In genomic region chr14:105118646-105119409, GRCh38 we compare ENCODE assay signal across 18 cellular contexts. TPM values are rescaled to one million over a fixed set of nuclear protein-coding genes. Genes with fewer than 3 reads are reported as not detected.
DNase-seq lines count a peak whose midpoint lies in the region; ATAC-seq and TF ChIP-seq lines count a peak whose summit lies in the region.
"Had no signal": no experiment of that assay in that cellular context is flagged by ENCODE, and none has a peak within 500 bp of the region (broad histone marks: within the 10 kb centered on the region; RNA-seq: fewer than 3 reads in every experiment).

No MANE protein-coding gene starts in this region.

- H2BK5ac ChIP-seq in trophoblast cell (ENCODE audit: low read depth, low read length, poor library complexity): no peak overlapping the region

- intact Hi-C loops in PC-3 (cut with micrococcal nuclease) (no loop called here), esophagus squamous epithelium (cut with DNase I) (no loop called here)

- H3K4me1 ChIP-seq in PC-3 (ENCODE audit: insufficient read depth, low read length) (peaks cover 22% of the 10 kb centered on the region), esophagus squamous epithelium (peaks cover 0 to 51% (median 20%) of the 10 kb centered on the region in 3 donors), trophoblast cell (ENCODE audit: control insufficient read depth in 1 of 2, insufficient read depth in 2 of 2, low read length in 2 of 2) (no peaks in the 10 kb centered on the region)
- H3K4me1 ChIP-seq: gastrocnemius medialis, SJSA1, uterus had no signal

- TF ChIP-seq POLR2A in esophagus squamous epithelium (IDR thresholded peaks at IDR 0.05): peak in 1 of 4 donors; percentile 12

- CTCF ChIA-PET in PC-3 (lab: Charles Lee): no interaction called here

- H4K12ac ChIP-seq in trophoblast cell (ENCODE audit: low read depth, low read length): no peak overlapping the region

- H2AFZ ChIP-seq in PC-3 (ENCODE audit: low read length) (peak overlapping the region; percentile 45), trophoblast cell (ENCODE audit: insufficient read depth, low read length, poor library complexity) (no peak overlapping the region)

- H3F3A ChIP-seq in PC-3 (ENCODE audit: low read length, unreplicated experiment): no peaks in the 10 kb centered on the region

- H3K79me2 ChIP-seq in PC-3 (ENCODE audit: low read length): no peaks in the 10 kb centered on the region
- no peaks in the 10 kb centered on the region for H3K79me2 ChIP-seq in trophoblast cell (ENCODE audit: control insufficient read depth, insufficient read depth, low read length, poor library complexity)

- H3K14ac ChIP-seq in trophoblast cell (ENCODE audit: low read length): no peak overlapping the region

- no peaks in the 10 kb centered on the region for H3K27me3 ChIP-seq in PC-3 (ENCODE audit: low read length)
- peaks cover 0 to 8% (median 0%) of the 10 kb centered on the region in 4 donors for H3K27me3 ChIP-seq in esophagus squamous epithelium
- no peaks in the 10 kb centered on the region for H3K27me3 ChIP-seq in trophoblast cell (ENCODE audit: insufficient read depth, low read length)
- H3K27me3 ChIP-seq: uterus had no signal

- no peak overlapping the region for H2BK120ac ChIP-seq in trophoblast cell (ENCODE audit: insufficient read depth, low read length, poor library complexity)

- H4K8ac ChIP-seq in trophoblast cell (ENCODE audit: low read depth, low read length): no peak overlapping the region

- H2BK12ac ChIP-seq in trophoblast cell (ENCODE audit: low read length): no peak overlapping the region

- H3K36me3 ChIP-seq in PC-3 (ENCODE audit: low read depth, low read length) (no peaks in the 10 kb centered on the region), esophagus squamous epithelium (no peaks in the 10 kb centered on the region), trophoblast cell (ENCODE audit: control insufficient read depth in 1 of 2, insufficient read depth in 2 of 2, low read length in 2 of 2) (no peaks in the 10 kb centered on the region)
- H3K36me3 ChIP-seq: gastrocnemius medialis, SJSA1, uterus had no signal

- no peak overlapping the region for H3K18ac ChIP-seq in trophoblast cell (ENCODE audit: low read length)

- no peaks in the 10 kb centered on the region for H4K20me1 ChIP-seq in PC-3 (ENCODE audit: low read length)

- H3K4me3 ChIP-seq in PC-3 (ENCODE audit: low read length): peak overlapping the region; percentile 30; the same call in 1 of the 2 replicates
- H3K4me3 ChIP-seq in esophagus squamous epithelium: no peak overlapping the region
- H3K4me3 ChIP-seq in trophoblast cell (ENCODE audit: low read depth, low read length): no peak overlapping the region
- H3K4me3 ChIP-seq: gastrocnemius medialis, SJSA1, uterus had no signal

- peak overlapping the region; percentile 81 for H3K4me2 ChIP-seq in PC-3 (ENCODE audit: low read length)
- no peak overlapping the region for H3K4me2 ChIP-seq in trophoblast cell (ENCODE audit: low read length)

- peaks cover 10% of the 10 kb centered on the region; the same call in 1 of the 2 replicates for H3K9me3 ChIP-seq in PC-3 (ENCODE audit: low read length)
- H3K9me3 ChIP-seq in esophagus squamous epithelium: peaks cover 0 to 10% (median 0%) of the 10 kb centered on the region in 3 donors
- H3K9me3 ChIP-seq in trophoblast cell (ENCODE audit: insufficient read depth, low read depth, low read length): peaks cover 32% of the 10 kb centered on the region

- no peak overlapping the region for H2AK5ac ChIP-seq in trophoblast cell (ENCODE audit: low read length)

- H3K23ac ChIP-seq in trophoblast cell (ENCODE audit: low read length): no peak overlapping the region

- no peaks in the 10 kb centered on the region for H3K79me1 ChIP-seq in trophoblast cell (ENCODE audit: low read length)

- no peak overlapping the region for H3K4ac ChIP-seq in trophoblast cell (ENCODE audit: low read depth, low read length)

- H3K9me2 ChIP-seq in PC-3 (replicated peaks; ENCODE audit: low read length): no peaks in the 10 kb centered on the region

- 33 to 48% methylated on average over 9 to 11 of the region's 11 CpGs for WGBS in esophagus squamous epithelium, 2 donors
- WGBS in trophoblast cell (ENCODE audit: extremely low coverage, insufficient coverage, insufficient read length): no CpG with 5 or more reads among the region's 11 CpGs

- POLR2A ChIA-PET in PC-3 (lab: Charles Lee; ENCODE audit: unreplicated experiment): no interaction called here

- DNase-seq in AG20443 (ENCODE audit: low spot score) (peak; percentile 10), PC-3 (peak; percentile 87), esophagus squamous epithelium (lab: John Stamatoyannopoulos, UW) (no peak), trophoblast cell (peak; percentile 10 to 58), NCI-H2171 (lab: John Stamatoyannopoulos, UW) (no peak), GM20000 (ENCODE audit: low spot score) (no peak)
- DNase-seq: ACHN; activated gamma-delta T cell treated with Interleukin-2 at 50 U/mL for 16 hours; gastrocnemius medialis; HCEC 1CT; Kasumi-1; nephron progenitor cell; stimulated activated naive CD8-positive, alpha-beta T cell treated with anti-CD3 and anti-CD28 coated beads, Interleukin-15, Interleukin-2, amounts not matched to agents 100 U/mL and 50 U/mL, for 24 hours; uterus had no signal

- ATAC-seq in PC-3 (peak; percentile 93), GM18517 (IDR thresholded peaks at IDR 0.05; ENCODE audit: unreplicated experiment) (no peak), GM18511 (IDR thresholded peaks at IDR 0.05; ENCODE audit: unreplicated experiment) (no peak)
- ATAC-seq: gastrocnemius medialis; stimulated activated naive CD8-positive, alpha-beta T cell treated with anti-CD3 and anti-CD28 coated beads, Interleukin-15, Interleukin-2, amounts not matched to agents 100 U/mL and 50 U/mL, for 24 hours had no signal

- H3K27ac ChIP-seq in PC-3 (ENCODE audit: low read length) (peak overlapping the region; percentile 25), esophagus squamous epithelium (peak overlapping the region; percentile 73 to 86 (median 82)), trophoblast cell (ENCODE audit: low read depth, low read length) (no peak overlapping the region)
- H3K27ac ChIP-seq: gastrocnemius medialis, SJSA1, uterus had no signal

- H3K9ac ChIP-seq in PC-3 (ENCODE audit: low read length) (no peak overlapping the region), trophoblast cell (ENCODE audit: low read length) (no peak overlapping the region)

- H4K91ac ChIP-seq in trophoblast cell (ENCODE audit: low read depth, low read length): no peak overlapping the region

- no peak for TF ChIP-seq CTCF in PC-3 (conservative IDR thresholded peaks at IDR 0.05; ENCODE audit: low read depth, low read length)
- TF ChIP-seq CTCF in esophagus squamous epithelium (IDR thresholded peaks at IDR 0.05): no peak
- no peak for TF ChIP-seq CTCF in GM20000 (IDR thresholded peaks at IDR 0.05; ENCODE audit: extremely low read depth, missing control alignments)

- BruUV-seq in PC-3 (replicated peaks; lab: Mats Ljungman, UMichigan): no TSS peak

RNA-seq across cellular contexts. Expression of gene JAG2, which starts 49.7 kb away (rescaled TPM):
- total RNA-seq in PC-3 (2014; rRNA removed): 57.1 and 59.3 TPM in 2 replicates
- 10 to 100 TPM; 20.7 to 29.4 (median 23.3) TPM for total RNA-seq in esophagus squamous epithelium
- polyA plus RNA-seq in trophoblast cell (2013): 1.6 and 2.0 TPM in 2 replicates

RNA-seq across cellular contexts. Expression of gene GPR132, which starts 53.6 kb away (rescaled TPM):
- total RNA-seq in PC-3 (2014; rRNA removed) (0.04 and 0.12 TPM in 2 replicates), esophagus squamous epithelium (1 to 10 TPM in 3 of 4 donors, under 1 TPM in 1; 0.79 to 5.0 (median 1.6) TPM)
- polyA plus RNA-seq in trophoblast cell (2013): 0.04 and 0.10 TPM in 2 replicates
- total RNA-seq: NCI-H460, SJSA1 had no signal

Comparison
In these comparisons a context has a peak if more than half of its experiments do, and no peak if none do; other contexts are left out.
1. DNase-seq: peak in AG20443 (single experiment), PC-3 (single experiment) and trophoblast cell (2 of 2); none in esophagus squamous epithelium (single experiment), NCI-H2171 (single experiment) and GM20000 (single experiment).